ENCODE assay signal across 15 cellular contexts in the genomic region with DNA sequence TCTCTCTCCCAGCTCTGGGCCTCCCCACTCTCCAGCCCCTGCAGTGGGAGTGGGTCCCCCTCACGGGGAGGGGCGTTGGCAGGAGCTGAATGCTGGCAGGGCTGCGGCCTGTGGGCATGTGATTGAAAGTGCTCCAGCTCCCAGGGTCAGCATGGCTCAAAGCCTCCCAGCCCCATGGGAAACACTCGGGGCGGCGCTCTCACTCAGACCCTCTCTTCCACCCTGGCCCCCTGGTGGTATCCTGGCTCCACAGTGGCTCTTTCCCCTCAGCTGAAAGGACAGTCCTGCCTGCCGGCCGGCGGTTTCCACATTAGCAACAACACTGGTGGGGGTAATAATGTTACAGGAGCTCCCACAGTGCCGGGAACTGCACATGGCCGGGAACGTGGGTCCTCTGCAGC. TPM values are rescaled to one million over a fixed set of nuclear protein-coding genes. Genes with fewer than 3 reads are reported as not detected.
DNase-seq lines count a peak whose midpoint lies in the region; ATAC-seq, FAIRE-seq and TF ChIP-seq lines count a peak whose summit lies in the region.
"Had no signal": no experiment of that assay in that cellular context is flagged by ENCODE, and none has a peak within 500 bp of the region (broad histone marks: within the 10 kb centered on the region; RNA-seq: fewer than 3 reads in every experiment).

No MANE protein-coding gene starts in this region.

- no peak overlapping the region for H3K27ac Mint-ChIP-seq in CD8-positive, alpha-beta T cell
- H3K27ac Mint-ChIP-seq: activated T-helper 2 cell treated with anti-CD3 and anti-CD28 coated beads, Interferon-gamma antibody, Interleukin-2, Interleukin-4, amounts not matched to agents 10 μg/mL and 5 μg/mL and 100 μg/mL, durations not matched to agents 14 hours and 24 hours and 36 hours had no signal

- CTCF ChIA-PET in A549 (lab: Yijun Ruan, JAX) = interaction anchor here (1.1 to 1.7 kb wide), 4 partner anchors 9 to 583 kb away, joined by 3 to 13 read pairs (median 5); no protein-coding TSS in a partner anchor
- CTCF ChIA-PET in CD8-positive, alpha-beta T cell (lab: Charles Lee) = interaction anchor here (0.7 to 1.2 kb wide), 2 partner anchors 9 to 105 kb away, joined by 3 to 4 read pairs; no protein-coding TSS in a partner anchor

- no peaks in the 10 kb centered on the region for H3K27me3 ChIP-seq in heart left ventricle
- H3K27me3 ChIP-seq in parathyroid adenoma (ENCODE audit: control insufficient read depth, insufficient read depth, low read length) = no peaks in the 10 kb centered on the region
- H3K27me3 ChIP-seq in CD8-positive, alpha-beta T cell (ENCODE audit: insufficient read depth, low read length) = no peaks in the 10 kb centered on the region

- intact Hi-C loops in heart left ventricle (cut with DNase I) = loop anchor here in 4 of 10 donors (5.0 kb wide), 1 partner anchor 36 kb away; no protein-coding TSS in a partner anchor
- intact Hi-C loops in CD8-positive, alpha-beta T cell (cut with DNase I, micrococcal nuclease) = no loop called here

- no peaks in the 10 kb centered on the region for H3K4me1 Mint-ChIP-seq in CD8-positive, alpha-beta T cell (ENCODE audit: low read depth)
- H3K4me1 Mint-ChIP-seq: stimulated activated naive CD8-positive, alpha-beta T cell treated with anti-CD3 and anti-CD28 coated beads, Interleukin-15, amount 100 ng/mL, for 72 hours had no signal

- peaks cover 7% of the 10 kb centered on the region for H3K79me2 ChIP-seq in parathyroid adenoma

- H3K9ac ChIP-seq in parathyroid adenoma = no peak overlapping the region

- peaks cover 0 to 88% (median 65%) of the 10 kb centered on the region in 9 donors for H3K36me3 ChIP-seq in heart left ventricle
- H3K36me3 ChIP-seq in parathyroid adenoma (ENCODE audit: control insufficient read depth, insufficient read depth, low read length) = no peaks in the 10 kb centered on the region
- H3K36me3 ChIP-seq in CD8-positive, alpha-beta T cell (ENCODE audit: insufficient read depth, low read length) = peaks cover 45% of the 10 kb centered on the region

- WGBS in A549 (ENCODE audit: missing lambda C conversion rate) = 100% methylated on average over 3 of the region's 12 CpGs
- 35 to 75% (median 46%) methylated on average over 3 to 12 of the region's 12 CpGs for WGBS in heart left ventricle, 4 donors

- POLR2A ChIA-PET in A549 (lab: Yijun Ruan, JAX) = no interaction called here
- POLR2A ChIA-PET in CD8-positive, alpha-beta T cell (lab: Charles Lee) = interaction anchor here (1.0 kb wide), 1 partner anchor 10 kb away, joined by 3 read pairs; no protein-coding TSS in a partner anchor

- no peak for TF ChIP-seq CTCF in A549 (IDR thresholded peaks at IDR 0.05)
- TF ChIP-seq CTCF in astrocyte of the cerebellum (IDR thresholded peaks at IDR 0.05; ENCODE audit: low read depth, low read length, missing control alignments) = peak; percentile 57
- peak in 4 of 12 donors; percentile 6 to 14 (median 13) for TF ChIP-seq CTCF in heart left ventricle (IDR thresholded peaks at IDR 0.05)
- no peak for TF ChIP-seq CTCF in parathyroid adenoma (IDR thresholded peaks at IDR 0.05)
- no peak for TF ChIP-seq CTCF in CD8-positive, alpha-beta T cell (IDR thresholded peaks at IDR 0.05)

- H3K4me3 ChIP-seq in A549 (no peak overlapping the region), astrocyte of the cerebellum (ENCODE audit: low read depth, low read length) (no peak overlapping the region), heart left ventricle (no peak overlapping the region), parathyroid adenoma (ENCODE audit: low read depth, low read length) (no peak overlapping the region)
- H3K4me3 ChIP-seq in CD8-positive, alpha-beta T cell (ENCODE audit: low read depth, low read length) = no peak overlapping the region

- TF ChIP-seq EP300 in A549 (IDR thresholded peaks at IDR 0.05) = no peak

- in situ Hi-C loops in astrocyte of the cerebellum (cut with HindIII; ENCODE audit: low sequenced_read_pairs) = no loop called here

- TF ChIP-seq POLR2A in A549 (IDR thresholded peaks at IDR 0.05; ENCODE audit: low read length) (no peak), heart left ventricle (IDR thresholded peaks at IDR 0.05) (no peak)

- no peaks in the 10 kb centered on the region for H3K9me3 Mint-ChIP-seq in CD8-positive, alpha-beta T cell
- H3K9me3 Mint-ChIP-seq: activated T-helper 2 cell treated with anti-CD3 and anti-CD28 coated beads, Interferon-gamma antibody, Interleukin-2, Interleukin-4, amounts not matched to agents 10 μg/mL and 5 μg/mL and 100 μg/mL, durations not matched to agents 14 hours and 24 hours and 36 hours; stimulated activated naive CD8-positive, alpha-beta T cell treated with anti-CD3 and anti-CD28 coated beads, Interleukin-15, amount 100 ng/mL, for 72 hours had no signal

- no peaks in the 10 kb centered on the region for H3K27me3 Mint-ChIP-seq in CD8-positive, alpha-beta T cell (ENCODE audit: low read depth)
- H3K27me3 Mint-ChIP-seq: stimulated activated naive CD8-positive, alpha-beta T cell treated with anti-CD3 and anti-CD28 coated beads, Interleukin-15, amount 100 ng/mL, for 72 hours had no signal

- no peak overlapping the region for H2AFZ ChIP-seq in parathyroid adenoma

- peaks cover 76% of the 10 kb centered on the region for H3K36me3 Mint-ChIP-seq in CD8-positive, alpha-beta T cell

- no peak overlapping the region for H3K4me2 ChIP-seq in A549
- peak overlapping the region; percentile 33 for H3K4me2 ChIP-seq in parathyroid adenoma (ENCODE audit: low read length)

- H3K4me3 Mint-ChIP-seq in CD8-positive, alpha-beta T cell = no peak overlapping the region
- H3K4me3 Mint-ChIP-seq: stimulated activated naive CD8-positive, alpha-beta T cell treated with anti-CD3 and anti-CD28 coated beads, Interleukin-15, amount 100 ng/mL, for 72 hours had no signal

- no peak for TF ChIP-seq RAD21 in A549 (conservative IDR thresholded peaks at IDR 0.05 in 1 of 2, IDR thresholded peaks at IDR 0.05 in 1 of 2)

- FAIRE-seq in A549 (lab: Jason Lieb, UNC) = no peak

- no peak overlapping the region for H3K27ac ChIP-seq in A549
- H3K27ac ChIP-seq in heart left ventricle = peak overlapping the region in 10 of 12 donors; percentile 8 to 89 (median 62)
- peak overlapping the region; percentile 79 for H3K27ac ChIP-seq in parathyroid adenoma
- H3K27ac ChIP-seq in CD8-positive, alpha-beta T cell (ENCODE audit: low read depth, low read length) = no peak overlapping the region

- ATAC-seq in A549 (peak; percentile 30 to 39; a peak in 3 of 6 replicates), heart left ventricle (peak; percentile 16 to 59 (median 45)), GM18861 (IDR thresholded peaks at IDR 0.05; ENCODE audit: unreplicated experiment) (no peak)
- no peak for ATAC-seq in CD8-positive, alpha-beta T cell
- ATAC-seq: stimulated activated naive CD8-positive, alpha-beta T cell treated with anti-CD3 and anti-CD28 coated beads, Interleukin-15, amount 100 ng/mL, for 72 hours had no signal

- no peak for DNase-seq in A549 (ENCODE audit: low read depth in 1 of 2, low spot score in 1 of 2)
- no peak for DNase-seq in astrocyte of the cerebellum (ENCODE audit: low read depth)
- peak in 4 of 5 donors; percentile 56 to 74 (median 63) for DNase-seq in heart left ventricle
- no peak for DNase-seq in NCI-H748 (lab: John Stamatoyannopoulos, UW; ENCODE audit: unreplicated experiment)
- no peak for DNase-seq in CD8-positive, alpha-beta T cell
- no peak for DNase-seq in LoVo (ENCODE audit: low spot score)
- DNase-seq: 8988T; activated CD4-positive, alpha-beta T cell treated with anti-CD3 and anti-CD28 coated beads, Interleukin-2, amount 50 U/mL, for 48 hours; cortex of kidney; NCI-H187; NCI-H524; stimulated activated naive CD8-positive, alpha-beta T cell treated with anti-CD3 and anti-CD28 coated beads, Interleukin-15, amount 100 ng/mL, for 72 hours had no signal

- no peaks in the 10 kb centered on the region for H3K9me3 ChIP-seq in A549
- H3K9me3 ChIP-seq in heart left ventricle = no peaks in the 10 kb centered on the region
- H3K9me3 ChIP-seq in parathyroid adenoma (ENCODE audit: control insufficient read depth, low read length) = no peaks in the 10 kb centered on the region
- no peaks in the 10 kb centered on the region for H3K9me3 ChIP-seq in CD8-positive, alpha-beta T cell (ENCODE audit: low read length)

- peaks cover 15% of the 10 kb centered on the region for H3K4me1 ChIP-seq in A549
- H3K4me1 ChIP-seq in heart left ventricle = peaks cover 0 to 99% (median 46%) of the 10 kb centered on the region in 12 donors
- H3K4me1 ChIP-seq in parathyroid adenoma = peaks cover 38% of the 10 kb centered on the region
- no peaks in the 10 kb centered on the region for H3K4me1 ChIP-seq in CD8-positive, alpha-beta T cell (ENCODE audit: insufficient read depth, low read length)

RNA-seq across cellular contexts. Expression of gene POLR3H, which starts 35.5 kb away (rescaled TPM):
- polyA plus RNA-seq in A549 (2011; rRNA removed) (24.5 and 26.0 TPM in 2 replicates), A549 (2017; fragmentation: RNase III; extraction: RNeasy Plus Mini Kit Qiagen cat#74134 plus additional on column Dnase treatment) (26.1 to 27.7 TPM (median 27.5 TPM) in 3 replicates), heart left ventricle (10 to 100 TPM; 20.2 to 31.2 TPM)
- polyA plus RNA-seq in A549 (2012; cell fraction: cytosol; rRNA removed) = 50.6 TPM in 2 replicates
- 37.0 and 41.9 TPM in 2 replicates for polyA plus RNA-seq in A549 (2012; cell fraction: nucleus; rRNA removed)
- 19.9 and 33.9 TPM in 2 replicates for polyA minus RNA-seq in A549 (2011; rRNA and poly(A)+ RNA removed)
- 10 to 100 TPM; 12.2 to 27.4 (median 18.3) TPM for total RNA-seq in heart left ventricle
- 10 to 100 TPM; 11.2 to 11.7 TPM for total RNA-seq in CD8-positive, alpha-beta T cell

RNA-seq across cellular contexts. Expression of gene ACO2, which starts 39.9 kb away (rescaled TPM):
- polyA plus RNA-seq in A549 (2011; rRNA removed) (30.7 and 32.8 TPM in 2 replicates), A549 (2017; fragmentation: RNase III; extraction: RNeasy Plus Mini Kit Qiagen cat#74134 plus additional on column Dnase treatment) (43.7 to 45.7 TPM (median 43.7 TPM) in 3 replicates), heart left ventricle (100 to 1,000 TPM; 375 to 431 TPM)
- 56.6 and 60.1 TPM in 2 replicates for polyA plus RNA-seq in A549 (2012; cell fraction: cytosol; rRNA removed)
- polyA plus RNA-seq in A549 (2012; cell fraction: nucleus; rRNA removed) = 70.9 and 105 TPM in 2 replicates
- polyA minus RNA-seq in A549 (2011; rRNA and poly(A)+ RNA removed) = 40.0 and 48.5 TPM in 2 replicates
- 1,000 to 10,000 TPM in 2 of 9 donors, 100 to 1,000 TPM in 7; 503 to 1,146 (median 862) TPM for total RNA-seq in heart left ventricle
- total RNA-seq in CD8-positive, alpha-beta T cell = 10 to 100 TPM; 83.7 to 95.2 TPM

RNA-seq across cellular contexts. Expression of gene PHF5A, which starts 40.3 kb away (rescaled TPM):
- polyA plus RNA-seq in A549 (2011; rRNA removed) = 69.4 and 82.6 TPM in 2 replicates
- polyA plus RNA-seq in A549 (2012; cell fraction: cytosol; rRNA removed) = 66.3 and 69.3 TPM in 2 replicates
- polyA plus RNA-seq in A549 (2012; cell fraction: nucleus; rRNA removed) = 17.9 and 41.9 TPM in 2 replicates
- polyA plus RNA-seq in A549 (2017; fragmentation: RNase III; extraction: RNeasy Plus Mini Kit Qiagen cat#74134 plus additional on column Dnase treatment) = 78.4 to 86.6 TPM (median 80.1 TPM) in 3 replicates
- polyA minus RNA-seq in A549 (2011; rRNA and poly(A)+ RNA removed) = 31.4 and 38.0 TPM in 2 replicates
- 10 to 100 TPM; 13.4 to 29.3 (median 20.0) TPM for total RNA-seq in heart left ventricle
- 10 to 100 TPM; 40.3 to 49.9 TPM for polyA plus RNA-seq in heart left ventricle
- 10 to 100 TPM; 52.9 to 57.4 TPM for total RNA-seq in CD8-positive, alpha-beta T cell

RNA-seq across cellular contexts. Expression of gene CSDC2, which starts 52.0 kb away (rescaled TPM):
- polyA plus RNA-seq in A549 (2011; rRNA removed) = 0.45 and 0.54 TPM in 2 replicates
- 0.62 and 0.89 TPM in 2 replicates for polyA plus RNA-seq in A549 (2012; cell fraction: cytosol; rRNA removed)
- polyA plus RNA-seq in A549 (2012; cell fraction: nucleus; rRNA removed) = 1.3 and 1.5 TPM in 2 replicates
- 1.7 to 2.8 TPM (median 2.6 TPM) in 3 replicates for polyA plus RNA-seq in A549 (2017; fragmentation: RNase III; extraction: RNeasy Plus Mini Kit Qiagen cat#74134 plus additional on column Dnase treatment)
- polyA minus RNA-seq in A549 (2011; rRNA and poly(A)+ RNA removed) = 0.17 and 0.54 TPM in 2 replicates
- total RNA-seq in heart left ventricle = 100 to 1,000 TPM in 8 of 9 donors, 10 to 100 TPM in 1; 94.1 to 564 (median 266) TPM
- polyA plus RNA-seq in heart left ventricle = 100 to 1,000 TPM; 300 to 463 TPM
- not detected for total RNA-seq in CD8-positive, alpha-beta T cell
- total RNA-seq: activated T-helper 2 cell treated with anti-CD3 and anti-CD28 coated beads, Interferon-gamma antibody, Interleukin-2, Interleukin-4, amounts not matched to agents 10 μg/mL and 5 μg/mL and 100 μg/mL, durations not matched to agents 14 hours and 24 hours and 36 hours had no signal

Comparison
In these comparisons a context has a peak if more than half of its experiments do, and no peak if none do; other contexts are left out.
1. ATAC-seq: peak in A549 (2 of 2) and heart left ventricle (4 of 4); none in GM18861 (single experiment) and CD8-positive, alpha-beta T cell (single experiment).
2. DNase-seq: peak in heart left ventricle (4 of 5); none in A549 (0 of 2), astrocyte of the cerebellum (single experiment), NCI-H748 (single experiment), CD8-positive, alpha-beta T cell (0 of 7) and LoVo (single experiment).
3. H3K27ac ChIP-seq: peak in heart left ventricle (10 of 12) and parathyroid adenoma (single experiment); none in A549 (0 of 2) and CD8-positive, alpha-beta T cell (single experiment).
4. RNA of gene ACO2, which starts 39.9 kb away (total RNA-seq): 503 to 1,146 TPM in heart left ventricle; 83.7 to 95.2 TPM in CD8-positive, alpha-beta T cell; every median in the first group is over 4 times any median in the second.